ENCODE assay signal across 1 cellular context in the genomic region with DNA sequence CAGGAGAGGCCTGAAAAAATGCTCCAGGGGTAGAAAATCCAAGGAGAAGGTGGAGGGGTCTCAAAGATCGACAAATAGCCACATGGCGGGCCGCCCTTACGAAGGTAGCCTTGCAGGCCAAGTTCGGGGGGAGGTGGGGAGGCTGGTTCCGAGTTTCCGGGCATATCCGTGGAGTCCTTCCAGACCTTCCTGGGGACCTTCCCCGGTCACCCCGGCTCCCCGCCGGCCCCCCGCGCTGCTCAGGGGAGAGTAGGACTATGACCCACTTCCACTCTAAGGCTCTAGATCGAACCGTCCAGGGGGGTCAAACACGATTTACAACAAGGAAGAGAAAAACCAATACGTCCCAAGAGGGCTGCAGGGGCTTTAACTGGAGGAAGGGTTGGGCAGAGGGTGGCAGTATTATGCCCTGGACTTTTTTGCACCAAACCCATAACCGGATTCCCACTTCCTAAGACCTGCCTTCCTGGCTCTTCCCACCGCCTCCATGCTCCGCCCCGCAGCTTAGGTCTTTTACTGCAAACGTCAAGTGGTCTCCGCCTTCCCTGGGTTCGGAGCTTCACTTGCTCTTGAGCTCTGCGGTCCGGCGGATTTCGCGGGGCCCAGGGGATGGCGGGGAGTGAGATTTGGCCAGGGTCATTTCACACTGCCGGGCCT.
TF ChIP-seq lines count a peak whose summit lies in the region.

No MANE protein-coding gene starts in this region.

TF ChIP-seq in HEK293, 187 proteins besides CTCF, POLR2A, EP300 and RAD21 (continued from another document):
- no peak for TF ChIP-seq ATF2 (tag by site-specific recombination; IDR thresholded peaks at IDR 0.05; ENCODE audit: low read depth)
